10 cellular contexts compared by ENCODE assay signal in genomic region chr1:2134232-2134603, GRCh38.
DNase-seq lines count a peak whose midpoint lies in the region; ATAC-seq and TF ChIP-seq lines count a peak whose summit lies in the region.
"Had no signal": no experiment of that assay in that cellular context is flagged by ENCODE, and none has a peak within 500 bp of the region (broad histone marks: within the 10 kb centered on the region; RNA-seq: fewer than 3 reads in every experiment).

No MANE protein-coding gene starts in this region.

- DNase-seq in heart left ventricle (peak in 1 of 5 donors; percentile 14), left ventricle myocardium superior (no peak), type B pancreatic cell (ENCODE audit: extremely low spot score, unreplicated experiment) (no peak), amniotic stem cell (lab: John Stamatoyannopoulos, UW) (no peak)
- DNase-seq in natural killer cell treated with Interleukin-12 subunit alpha and Interleukin-12 subunit beta and Interleukin-15 and Interleukin-18, amount 100 ng/mL, for 72 hours (ENCODE audit: low spot score): no peak
- DNase-seq: activated effector memory CD4-positive, alpha-beta T cell treated with anti-CD3 and anti-CD28 coated beads, Interleukin-2, amount 50 U/mL, for 16 hours; NCI-H2171 had no signal

- H3K4me1 ChIP-seq in heart left ventricle (peaks cover 2 to 36% (median 26%) of the 10 kb centered on the region in 12 donors), ectodermal cell (ENCODE audit: control insufficient read depth, insufficient read depth, low read length) (peaks cover 41% of the 10 kb centered on the region)

- H3K9me3 Mint-ChIP-seq in natural killer cell treated with Interleukin-12 subunit alpha and Interleukin-12 subunit beta and Interleukin-15 and Interleukin-18, amount 100 ng/mL, for 72 hours: no peaks in the 10 kb centered on the region
- no peaks in the 10 kb centered on the region for H3K9me3 Mint-ChIP-seq in type B pancreatic cell

- H3K27ac Mint-ChIP-seq in natural killer cell treated with Interleukin-12 subunit alpha and Interleukin-12 subunit beta and Interleukin-15 and Interleukin-18, amount 100 ng/mL, for 72 hours: no peak overlapping the region
- peak overlapping the region; percentile 99 for H3K27ac Mint-ChIP-seq in type B pancreatic cell

- H3K36me3 Mint-ChIP-seq in natural killer cell treated with Interleukin-12 subunit alpha and Interleukin-12 subunit beta and Interleukin-15 and Interleukin-18, amount 100 ng/mL, for 72 hours: no peaks in the 10 kb centered on the region
- H3K36me3 Mint-ChIP-seq in type B pancreatic cell: no peaks in the 10 kb centered on the region

- H3K27ac ChIP-seq in heart left ventricle (peak overlapping the region in 11 of 12 donors; percentile 63 to 97 (median 92)), ectodermal cell (ENCODE audit: insufficient read depth, low read depth, low read length, poor library complexity, severe bottlenecking) (peak overlapping the region; percentile 36)

- TF ChIP-seq POLR2A in heart left ventricle (IDR thresholded peaks at IDR 0.05): no peak

- 86 to 91% (median 89%) methylated on average over 10 of the region's 10 CpGs for WGBS in heart left ventricle, 4 donors
- WGBS in ectodermal cell, 2 experiments: 96% methylated on average over 10 of the region's 10 CpGs

- H3K36me3 ChIP-seq in heart left ventricle: no peaks in the 10 kb centered on the region
- no peaks in the 10 kb centered on the region for H3K36me3 ChIP-seq in ectodermal cell (ENCODE audit: control insufficient read depth, insufficient read depth, low read length)

- H3K4me1 Mint-ChIP-seq in natural killer cell treated with Interleukin-12 subunit alpha and Interleukin-12 subunit beta and Interleukin-15 and Interleukin-18, amount 100 ng/mL, for 72 hours (ENCODE audit: low read depth in 2 of 2): peaks cover 5 to 8% of the 10 kb centered on the region in 2 donors
- peaks cover 39% of the 10 kb centered on the region for H3K4me1 Mint-ChIP-seq in type B pancreatic cell (ENCODE audit: unreplicated experiment)

- no peaks in the 10 kb centered on the region for H3K27me3 Mint-ChIP-seq in natural killer cell treated with Interleukin-12 subunit alpha and Interleukin-12 subunit beta and Interleukin-15 and Interleukin-18, amount 100 ng/mL, for 72 hours
- no peaks in the 10 kb centered on the region for H3K27me3 Mint-ChIP-seq in type B pancreatic cell

- TF ChIP-seq CTCF in heart left ventricle (IDR thresholded peaks at IDR 0.05): no peak
- TF ChIP-seq CTCF in type B pancreatic cell (conservative IDR thresholded peaks at IDR 0.05): no peak

- H3K27me3 ChIP-seq in heart left ventricle (no peaks in the 10 kb centered on the region), ectodermal cell (ENCODE audit: control insufficient read depth, insufficient read depth, low read length, poor library complexity, severe bottlenecking) (no peaks in the 10 kb centered on the region)

- intact Hi-C loops in heart left ventricle (cut with DNase I): loop anchor here in 5 of 10 donors (2.0 to 5.0 kb wide), 4 partner anchors 38 to 258 kb away; partner anchors contain the start of genes MORN1 (in 1 of the 5) and RER1 (in 1 of the 5)
- intact Hi-C loops in left ventricle myocardium superior (cut with micrococcal nuclease): no loop called here

- ATAC-seq in heart left ventricle (no peak), left ventricle myocardium superior (no peak), GM18502 (IDR thresholded peaks at IDR 0.05; ENCODE audit: poor library complexity, unreplicated experiment) (no peak), HG02981 (IDR thresholded peaks at IDR 0.05; ENCODE audit: unreplicated experiment) (no peak)
- ATAC-seq in natural killer cell treated with Interleukin-12 subunit alpha and Interleukin-12 subunit beta and Interleukin-15 and Interleukin-18, amount 100 ng/mL, for 72 hours: no peak

- no peaks in the 10 kb centered on the region for H3K9me3 ChIP-seq in heart left ventricle
- no peaks in the 10 kb centered on the region for H3K9me3 ChIP-seq in ectodermal cell (ENCODE audit: control insufficient read depth, low read length)

- H3K4me3 ChIP-seq in heart left ventricle: no peak overlapping the region
- H3K4me3 ChIP-seq in ectodermal cell (ENCODE audit: insufficient read depth, low read depth, low read length): no peak overlapping the region

- peak overlapping the region; percentile 8 for H3K4me3 Mint-ChIP-seq in natural killer cell treated with Interleukin-12 subunit alpha and Interleukin-12 subunit beta and Interleukin-15 and Interleukin-18, amount 100 ng/mL, for 72 hours
- H3K4me3 Mint-ChIP-seq in type B pancreatic cell: peak overlapping the region; percentile 77
